In the genomic region with DNA sequence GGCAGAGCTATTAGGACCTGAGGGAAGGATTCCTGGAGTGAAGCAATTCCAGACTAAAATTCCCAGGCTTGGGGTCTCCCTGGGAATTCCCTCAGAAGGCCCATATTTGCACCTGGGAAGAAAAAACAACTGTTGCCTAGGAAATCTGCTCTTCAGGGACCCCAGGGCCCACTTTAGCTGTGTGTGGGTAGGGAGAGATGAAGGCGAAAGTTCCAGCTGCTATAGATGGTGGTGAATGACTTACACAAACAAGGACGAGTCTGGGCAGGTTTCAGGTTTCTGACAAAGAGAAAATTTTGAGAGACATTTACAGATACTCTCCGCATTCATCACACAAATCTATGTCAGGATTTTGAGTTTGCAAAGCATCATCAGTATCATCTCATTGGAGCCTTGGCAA, we compare ENCODE assay signal across 24 cellular contexts.
DNase-seq lines count a peak whose midpoint lies in the region; ATAC-seq, FAIRE-seq and TF ChIP-seq lines count a peak whose summit lies in the region.
"Had no signal": no experiment of that assay in that cellular context is flagged by ENCODE, and none has a peak within 500 bp of the region (broad histone marks: within the 10 kb centered on the region; RNA-seq: fewer than 3 reads in every experiment).

No MANE protein-coding gene starts in this region.

- H3K27ac ChIP-seq in HepG2 (ENCODE audit: extremely low read length, insufficient read depth, low read length): no peak overlapping the region
- no peak overlapping the region for H3K27ac ChIP-seq in right lobe of liver
- H3K27ac ChIP-seq in epithelial cell of prostate: no peak overlapping the region
- H3K27ac ChIP-seq: BLaER1 had no signal

- no peak overlapping the region for H3K4me3 ChIP-seq in HepG2 (replicated peaks in 1 of 3; ENCODE audit: insufficient read depth in 1 of 3, low read depth in 2 of 3, low read length in 3 of 3)
- H3K4me3 ChIP-seq in right lobe of liver: no peak overlapping the region
- H3K4me3 ChIP-seq: BLaER1, K562 had no signal

- H3K4me1 ChIP-seq in HepG2 (ENCODE audit: insufficient read depth, low read length) (peaks cover 2% of the 10 kb centered on the region; the same call in 1 of the 2 replicates), right lobe of liver (no peaks in the 10 kb centered on the region)
- H3K4me1 ChIP-seq: BLaER1 had no signal

- TF ChIP-seq POLR2A in HepG2 (IDR thresholded peaks at IDR 0.05; ENCODE audit: insufficient read depth in 1 of 2, low read depth in 2 of 2, low read length in 2 of 2): no peak
- TF ChIP-seq POLR2A in right lobe of liver (IDR thresholded peaks at IDR 0.05): no peak

- H4K20me1 ChIP-seq in HepG2 (ENCODE audit: insufficient read depth, low read length): peaks cover 77% of the 10 kb centered on the region
- H4K20me1 ChIP-seq: BLaER1 had no signal

- TF ChIP-seq CTCF in HepG2 (CRISPR knock-in tag; IDR thresholded peaks at IDR 0.05) (no peak), right lobe of liver (IDR thresholded peaks at IDR 0.05) (no peak)

- no peak for FAIRE-seq in HepG2 (lab: Jason Lieb, UNC)
- FAIRE-seq: endometrium, K562, urothelium cell line had no signal

- DNase-seq in HepG2 (ENCODE audit: low spot score) (no peak), right lobe of liver (no peak), NCI-H510A treated with DMSO at 0.1 percent for 48 hours (lab: John Stamatoyannopoulos, UW) (peak; percentile 76), epithelial cell of prostate (ENCODE audit: low read depth, low spot score) (peak; percentile 10), NCI-H82 (lab: John Stamatoyannopoulos, UW) (no peak), HT-29 (ENCODE audit: low spot score) (no peak)
- no peak for DNase-seq in effector CD8-positive, alpha-beta T cell (lab: John Stamatoyannopoulos, UW)
- DNase-seq: ACHN; activated CD4-positive, CD25-positive, alpha-beta regulatory T cell treated with anti-CD3 and anti-CD28 coated beads, Interleukin-2, amount 50 U/mL, for 72 hours; activated naive CD4-positive, alpha-beta T cell; activated T-cell treated with anti-CD3 and anti-CD28 coated beads, Interleukin-2, amount 50 U/mL, for 24 hours; midbrain; MM.1S; PC-3; posterior cingulate gyrus; SHP77 treated with DMSO at 0.1 percent for 48 hours; substantia nigra; T-cell had no signal

- H3K27me3 ChIP-seq in HepG2 (ENCODE audit: control insufficient read depth in 1 of 2, insufficient read depth in 2 of 2, low read length in 2 of 2) (no peaks in the 10 kb centered on the region), right lobe of liver (peaks cover 0 to 21% of the 10 kb centered on the region in 2 donors)

- POLR2A ChIA-PET in HepG2 (lab: Yijun Ruan, JAX): no interaction called here

- peaks cover 27% of the 10 kb centered on the region for H3K79me2 ChIP-seq in HepG2 (ENCODE audit: insufficient read depth, low read length)

- H3K9me3 ChIP-seq in HepG2 (ENCODE audit: low read length) (no peaks in the 10 kb centered on the region), right lobe of liver (no peaks in the 10 kb centered on the region)
- H3K9me3 ChIP-seq: BLaER1 had no signal

- H3K9ac ChIP-seq in HepG2 (ENCODE audit: insufficient read depth, low read depth, low read length): no peak overlapping the region
- H3K9ac ChIP-seq: BLaER1 had no signal

- intact Hi-C loops in HepG2 (cut with micrococcal nuclease; ENCODE audit: unreplicated experiment) (no loop called here), right lobe of liver (cut with DNase I) (no loop called here)

- 100% methylated on average over 3 of the region's 3 CpGs for WGBS in HepG2 (ENCODE audit: low lambda C conversion rate)
- WGBS in right lobe of liver (ENCODE audit: insufficient coverage, low coverage, low lambda C conversion rate, missing lambda C conversion rate): 61% methylated on average over 3 of the region's 3 CpGs

- H3K36me3 ChIP-seq in HepG2 (replicated peaks in 1 of 2; ENCODE audit: control insufficient read depth in 1 of 2, insufficient read depth in 2 of 2, low read length in 2 of 2) (peaks cover 3 to 45% of the 10 kb centered on the region in 2 experiments; a peak in 4 of 5 replicates), right lobe of liver (no peaks in the 10 kb centered on the region)
- H3K36me3 ChIP-seq: BLaER1 had no signal

- no peak overlapping the region for H3K4me2 ChIP-seq in HepG2 (ENCODE audit: low read depth, low read length)
- H3K4me2 ChIP-seq: BLaER1 had no signal

- H2AFZ ChIP-seq in HepG2 (ENCODE audit: low read length): no peak overlapping the region

- ATAC-seq in HepG2: no peak
- no peak for ATAC-seq in right lobe of liver
- no peak for ATAC-seq in GM19351 (IDR thresholded peaks at IDR 0.05; ENCODE audit: unreplicated experiment)
- ATAC-seq: K562; natural killer cell treated with Interleukin-12 subunit alpha and Interleukin-12 subunit beta and Interleukin-15 and Interleukin-18, amount 100 ng/mL, for 72 hours; PC-3; T-cell had no signal

- CTCF ChIA-PET in HepG2 (lab: Yijun Ruan, JAX; ENCODE audit: low intra/inter-chr PET ratio, low total read pairs): no interaction called here

- no peak for TF ChIP-seq RAD21 in HepG2 (CRISPR knock-in tag; IDR thresholded peaks at IDR 0.05)

- in situ Hi-C loops in HepG2 (cut with HindIII; ENCODE audit: extremely low pct_ligation_motif_present, low pct_unique_long_range_greater_than_20kb): no loop called here

- no peak for TF ChIP-seq EP300 in HepG2 (IDR thresholded peaks at IDR 0.05; ENCODE audit: low read depth in 2 of 2, low read length in 2 of 2)
- no peak for TF ChIP-seq EP300 in HepG2 (CRISPR knock-in tag; IDR thresholded peaks at IDR 0.05; ENCODE audit: borderline replicate concordance)

- BruUV-seq in HepG2 (replicated peaks; lab: Mats Ljungman, UMichigan): no TSS peak

TF ChIP-seq in HepG2, 621 proteins besides CTCF, POLR2A, EP300 and RAD21:
- TF ChIP-seq POLR2AphosphoS5 (IDR thresholded peaks at IDR 0.05; ENCODE audit: low read depth, low read length) (peak; percentile 4; the same call in 1 of the 2 replicates), KAT2B (IDR thresholded peaks at IDR 0.05; ENCODE audit: borderline replicate concordance, low read depth, low read length) (no peak)

Comparison
In these comparisons a context has a peak if more than half of its experiments do, and no peak if none do; other contexts are left out.
1. DNase-seq: peak in NCI-H510A treated with DMSO at 0.1 percent for 48 hours (single experiment) and epithelial cell of prostate (single experiment); none in HepG2 (single experiment), right lobe of liver (0 of 3), effector CD8-positive, alpha-beta T cell (single experiment), NCI-H82 (single experiment) and HT-29 (single experiment).